13 cellular contexts compared by ENCODE assay signal in the genomic region with DNA sequence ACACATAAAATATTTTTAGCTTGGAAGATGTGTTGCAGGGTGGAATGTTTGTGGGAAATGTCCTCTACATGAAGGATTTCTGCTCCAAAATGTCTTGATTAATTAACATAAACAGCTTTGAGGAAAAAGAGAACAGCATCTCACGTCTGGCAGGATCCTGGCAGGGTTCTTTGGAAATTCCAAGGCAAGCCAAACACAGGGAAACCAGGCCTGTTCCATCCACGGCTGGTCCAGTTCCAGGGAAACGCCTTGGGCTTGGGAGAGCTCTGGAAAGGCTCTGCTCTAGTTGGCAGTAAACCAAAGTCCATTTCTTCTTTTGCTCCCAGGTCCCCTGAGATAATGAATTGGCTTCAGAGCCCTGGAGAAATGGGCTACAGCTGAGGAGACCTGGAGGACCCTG. TPM values are rescaled to one million over a fixed set of nuclear protein-coding genes. Genes with fewer than 3 reads are reported as not detected.
A peak's percentile ranks its signal among the peaks of the same experiment; 100 is the strongest.
DNase-seq lines count a peak whose midpoint lies in the region; ATAC-seq and TF ChIP-seq lines count a peak whose summit lies in the region.
"Had no signal": no experiment of that assay in that cellular context is flagged by ENCODE, and none has a peak within 500 bp of the region (broad histone marks: within the 10 kb centered on the region; RNA-seq: fewer than 3 reads in every experiment).

No MANE protein-coding gene starts in this region.

- H3K27me3 ChIP-seq in aorta (ENCODE audit: control insufficient read depth in 1 of 2, insufficient read depth in 2 of 2, low read length in 1 of 2): no peaks in the 10 kb centered on the region

- H3K36me3 ChIP-seq in aorta (ENCODE audit: control insufficient read depth in 1 of 2, insufficient read depth in 2 of 2, low read length in 1 of 2): no peaks in the 10 kb centered on the region

- H3K9me3 ChIP-seq in aorta (ENCODE audit: control insufficient read depth, low read length): no peaks in the 10 kb centered on the region

- H3K4me3 ChIP-seq in fibroblast of the aortic adventitia (ENCODE audit: low read depth, low read length) (no peak overlapping the region), aorta (ENCODE audit: low read length in 2 of 2) (no peak overlapping the region)

- ATAC-seq in SK-N-SH treated with all-trans-retinoic acid at 6 μM for 48 hours (peak; percentile 91), omental fat pad (ENCODE audit: low FRiP score) (peak; percentile 78), aorta (ENCODE audit: low FRiP score) (peak; percentile 82), GM21360 (IDR thresholded peaks at IDR 0.05; ENCODE audit: unreplicated experiment) (no peak)
- ATAC-seq: naive thymus-derived CD8-positive, alpha-beta T cell had no signal

- H3K4me1 ChIP-seq in aorta (ENCODE audit: control insufficient read depth in 1 of 2, insufficient read depth in 2 of 2, low read length in 2 of 2): no peaks in the 10 kb centered on the region

- peak overlapping the region in 1 of 2 donors; percentile 20 for H3K27ac ChIP-seq in aorta (ENCODE audit: low read depth in 1 of 2, low read length in 2 of 2)

- no peak for TF ChIP-seq CTCF in fibroblast of the aortic adventitia (IDR thresholded peaks at IDR 0.05; ENCODE audit: insufficient read depth, low read length)
- no peak for TF ChIP-seq CTCF in omental fat pad (IDR thresholded peaks at IDR 0.05)

- intact Hi-C loops in aorta (cut with DNase I): loop anchor here in 1 of 2 donors (5.0 kb wide), 1 partner anchor 43 kb away; the partner anchor contains the start of gene GAB1

- 3 to 4% methylated on average over 3 of the region's 3 CpGs for WGBS in aorta, 2 donors

- DNase-seq in fibroblast of the aortic adventitia (ENCODE audit: low read depth) (peak; percentile 97), omental fat pad (ENCODE audit: low spot score) (no peak), aorta (peak; percentile 89), SIG-M5 treated with dmso at 0.1 percent for 504 hours (lab: John Stamatoyannopoulos, UW; ENCODE audit: unreplicated experiment) (no peak), globus pallidus (ENCODE audit: low spot score) (no peak)
- DNase-seq: activated CD4-positive, alpha-beta T cell treated with anti-CD3 and anti-CD28 coated beads for 4 hours; activated gamma-delta T cell treated with Interleukin-2 at 50 U/mL for 16 hours; DMS 273 treated with DMSO at 0.1 percent for 48 hours; naive thymus-derived CD8-positive, alpha-beta T cell; stimulated activated CD8-positive, alpha-beta memory T cell treated with anti-CD3 and anti-CD28 coated beads, Interleukin-4, amount 100 ng/mL, for 48 hours; SW 1271 had no signal

TF ChIP-seq in SK-N-SH treated with all-trans-retinoic acid at 6 μM for 48 hours, 23 proteins besides CTCF, POLR2A, EP300 and RAD21 (continues in another document):
- TF ChIP-seq, protein P1, sequence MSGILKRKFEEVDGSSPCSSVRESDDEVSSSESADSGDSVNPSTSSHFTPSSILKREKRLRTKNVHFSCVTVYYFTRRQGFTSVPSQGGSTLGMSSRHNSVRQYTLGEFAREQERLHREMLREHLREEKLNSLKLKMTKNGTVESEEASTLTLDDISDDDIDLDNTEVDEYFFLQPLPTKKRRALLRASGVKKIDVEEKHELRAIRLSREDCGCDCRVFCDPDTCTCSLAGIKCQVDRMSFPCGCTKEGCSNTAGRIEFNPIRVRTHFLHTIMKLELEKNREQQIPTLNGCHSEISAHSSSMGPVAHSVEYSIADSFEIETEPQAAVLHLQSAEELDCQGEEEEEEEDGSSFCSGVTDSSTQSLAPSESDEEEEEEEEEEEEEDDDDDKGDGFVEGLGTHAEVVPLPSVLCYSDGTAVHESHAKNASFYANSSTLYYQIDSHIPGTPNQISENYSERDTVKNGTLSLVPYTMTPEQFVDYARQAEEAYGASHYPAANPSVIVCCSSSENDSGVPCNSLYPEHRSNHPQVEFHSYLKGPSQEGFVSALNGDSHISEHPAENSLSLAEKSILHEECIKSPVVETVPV (CRISPR knock-in tag; IDR thresholded peaks at IDR 0.05): peak; percentile 91; the same call in 1 of the 2 replicates
- TF ChIP-seq, protein P2, sequence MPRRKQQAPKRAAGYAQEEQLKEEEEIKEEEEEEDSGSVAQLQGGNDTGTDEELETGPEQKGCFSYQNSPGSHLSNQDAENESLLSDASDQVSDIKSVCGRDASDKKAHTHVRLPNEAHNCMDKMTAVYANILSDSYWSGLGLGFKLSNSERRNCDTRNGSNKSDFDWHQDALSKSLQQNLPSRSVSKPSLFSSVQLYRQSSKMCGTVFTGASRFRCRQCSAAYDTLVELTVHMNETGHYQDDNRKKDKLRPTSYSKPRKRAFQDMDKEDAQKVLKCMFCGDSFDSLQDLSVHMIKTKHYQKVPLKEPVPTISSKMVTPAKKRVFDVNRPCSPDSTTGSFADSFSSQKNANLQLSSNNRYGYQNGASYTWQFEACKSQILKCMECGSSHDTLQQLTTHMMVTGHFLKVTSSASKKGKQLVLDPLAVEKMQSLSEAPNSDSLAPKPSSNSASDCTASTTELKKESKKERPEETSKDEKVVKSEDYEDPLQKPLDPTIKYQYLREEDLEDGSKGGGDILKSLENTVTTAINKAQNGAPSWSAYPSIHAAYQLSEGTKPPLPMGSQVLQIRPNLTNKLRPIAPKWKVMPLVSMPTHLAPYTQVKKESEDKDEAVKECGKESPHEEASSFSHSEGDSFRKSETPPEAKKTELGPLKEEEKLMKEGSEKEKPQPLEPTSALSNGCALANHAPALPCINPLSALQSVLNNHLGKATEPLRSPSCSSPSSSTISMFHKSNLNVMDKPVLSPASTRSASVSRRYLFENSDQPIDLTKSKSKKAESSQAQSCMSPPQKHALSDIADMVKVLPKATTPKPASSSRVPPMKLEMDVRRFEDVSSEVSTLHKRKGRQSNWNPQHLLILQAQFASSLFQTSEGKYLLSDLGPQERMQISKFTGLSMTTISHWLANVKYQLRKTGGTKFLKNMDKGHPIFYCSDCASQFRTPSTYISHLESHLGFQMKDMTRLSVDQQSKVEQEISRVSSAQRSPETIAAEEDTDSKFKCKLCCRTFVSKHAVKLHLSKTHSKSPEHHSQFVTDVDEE (CRISPR knock-in tag; IDR thresholded peaks at IDR 0.05): peak; percentile 82
- TF ChIP-seq ZNF565 (CRISPR knock-in tag; conservative IDR thresholded peaks at IDR 0.05; ENCODE audit: low read depth) (no peak), CREB5 (CRISPR knock-in tag; IDR thresholded peaks at IDR 0.05; ENCODE audit: low read depth) (0 out of 2 replicates have a peak, but pooled peaks have one; percentile 72), ZC3H10 (CRISPR knock-in tag; IDR thresholded peaks at IDR 0.05) (peak; percentile 88), ISL1 (CRISPR knock-in tag; IDR thresholded peaks at IDR 0.05) (peak; percentile 95), TOX (CRISPR knock-in tag; IDR thresholded peaks at IDR 0.05; ENCODE audit: borderline replicate concordance) (peak; percentile 71; the same call in 1 of the 2 replicates), ESRRG (CRISPR knock-in tag; IDR thresholded peaks at IDR 0.05) (peak; percentile 72; the same call in 1 of the 2 replicates), ZFP3 (CRISPR knock-in tag; IDR thresholded peaks at IDR 0.05) (0 out of 2 replicates have a peak, but pooled peaks have one; percentile 38), GLIS3 (CRISPR knock-in tag; IDR thresholded peaks at IDR 0.05) (no peak), ZNF70 (CRISPR knock-in tag; IDR thresholded peaks at IDR 0.05) (no peak), POU6F1 (CRISPR knock-in tag; IDR thresholded peaks at IDR 0.05; ENCODE audit: borderline replicate concordance, low read depth) (peak; percentile 57; the same call in 1 of the 2 replicates), ARNTL (CRISPR knock-in tag; IDR thresholded peaks at IDR 0.05; ENCODE audit: borderline replicate concordance, low read depth) (no peak), SNAI2 (CRISPR knock-in tag; IDR thresholded peaks at IDR 0.05) (peak; percentile 48; the same call in 1 of the 2 replicates), OSR1 (CRISPR knock-in tag; IDR thresholded peaks at IDR 0.05) (no peak; the same call in 1 of the 2 replicates)

RNA-seq across cellular contexts. Expression of gene GAB1, which starts 42.4 kb away (rescaled TPM):
- total RNA-seq in fibroblast of the aortic adventitia (ENCODE audit: low replicate concordance): 22.8 and 49.3 TPM in 2 replicates
- total RNA-seq in omental fat pad: 10 to 100 TPM in 3 of 4 donors, 1 to 10 TPM in 1; 9.4 to 32.2 (median 29.4) TPM
- 100 to 1,000 TPM in 1 of 2 donors, 10 to 100 TPM in 1; 98.0 to 107 TPM for total RNA-seq in aorta
- 10 to 100 TPM; 10.5 to 12.0 TPM for polyA plus RNA-seq in aorta
- polyA plus RNA-seq: naive thymus-derived CD8-positive, alpha-beta T cell had no signal

Comparison
In these comparisons a context has a peak if more than half of its experiments do, and no peak if none do; other contexts are left out.
1. DNase-seq: peak in fibroblast of the aortic adventitia (single experiment) and aorta (2 of 2); none in omental fat pad (single experiment), SIG-M5 treated with dmso at 0.1 percent for 504 hours (single experiment) and globus pallidus (single experiment).